In the genomic region with DNA sequence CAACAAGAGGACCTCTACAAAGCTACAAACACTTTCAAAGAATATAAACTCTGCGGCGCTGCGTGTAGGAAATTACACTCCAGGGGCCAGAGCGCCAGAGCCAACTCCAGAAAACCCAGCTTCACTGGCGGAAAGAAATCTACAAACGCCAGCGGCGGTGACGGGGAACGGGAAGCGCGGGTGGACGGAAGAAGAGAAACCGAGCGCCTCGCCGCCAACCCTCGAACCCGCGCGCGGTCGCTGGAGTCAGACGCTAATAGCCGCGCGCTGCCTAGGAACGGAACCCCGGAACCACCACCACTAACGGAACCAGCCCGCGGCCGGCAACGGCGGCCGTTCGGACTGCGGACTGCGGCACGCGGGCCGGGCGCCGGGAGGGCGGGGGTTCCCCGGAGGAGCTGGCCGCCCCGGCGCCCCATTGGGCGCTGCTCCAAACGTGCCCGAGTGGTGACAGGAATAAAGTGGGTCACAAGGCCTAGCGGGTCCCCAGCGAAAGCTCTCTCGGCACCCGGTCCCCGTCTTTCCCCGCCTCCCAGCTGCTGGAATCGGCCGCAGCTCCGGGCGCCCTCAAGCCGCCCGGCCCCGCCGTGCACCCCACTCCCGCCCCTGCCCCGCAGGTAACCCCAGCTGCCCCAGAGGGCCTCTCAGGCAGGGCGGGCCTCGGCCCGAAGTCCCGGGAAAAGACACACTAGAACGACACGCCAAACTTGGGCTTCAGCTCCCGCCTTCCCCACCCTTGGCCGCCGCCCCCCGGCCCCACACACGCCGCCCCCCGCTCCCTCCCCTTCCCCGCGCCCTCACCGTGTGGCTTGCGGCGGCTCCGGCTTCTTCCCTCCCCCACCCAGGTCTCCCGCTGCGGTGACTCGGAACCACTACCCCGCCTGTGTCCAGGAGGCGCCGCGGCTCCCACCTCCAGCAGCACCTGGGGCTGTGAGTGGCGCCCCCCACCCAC, we compare ENCODE assay signal across 8 cellular contexts. TPM values are rescaled to one million over a fixed set of nuclear protein-coding genes. Genes with fewer than 3 reads are reported as not detected.
DNase-seq lines count a peak whose midpoint lies in the region; ATAC-seq and TF ChIP-seq lines count a peak whose summit lies in the region.

No MANE protein-coding gene starts in this region.

- TF ChIP-seq CTCF in AG10803 (conservative IDR thresholded peaks at IDR 0.05; ENCODE audit: low read length) (no peak), coronary artery (IDR thresholded peaks at IDR 0.05) (no peak)

- peak; percentile 55 for ATAC-seq in GM19035 (IDR thresholded peaks at IDR 0.05; ENCODE audit: unreplicated experiment)
- ATAC-seq in HG03342 (IDR thresholded peaks at IDR 0.05; ENCODE audit: unreplicated experiment) = peak; percentile 46
- peak; percentile 80 for ATAC-seq in left lobe of liver

- peak overlapping the region; percentile 98 to 99 for H3K27ac ChIP-seq in coronary artery

- peak overlapping the region; percentile 85 for H3K4me3 ChIP-seq in AG10803 (ENCODE audit: low read length)
- H3K4me3 ChIP-seq in coronary artery = peak overlapping the region; percentile 90

- DNase-seq in AG10803 (ENCODE audit: low read depth) = peak; percentile 65
- DNase-seq in NCI-H460 (ENCODE audit: extremely low read depth, low read depth) = peak; percentile 30
- DNase-seq in activated CD4-positive, alpha-beta T cell treated with anti-CD3 and anti-CD28 coated beads for 48 hours = peak; percentile 73
- DNase-seq in coronary artery (ENCODE audit: low spot score) = peak; percentile 83
- peak; percentile 89 for DNase-seq in left lobe of liver (ENCODE audit: low spot score)
- DNase-seq in stimulated activated CD4-positive, alpha-beta T cell treated with anti-CD3 and anti-CD28 coated beads, Interleukin-2, amount 100 ng/mL, for 4 hours (ENCODE audit: low read depth) = peak; percentile 35

RNA-seq across cellular contexts. Expression of a gene that starts 0.8 kb away (rescaled TPM):
- 18.8 and 21.7 TPM in 2 replicates for total RNA-seq in NCI-H460 (2014; rRNA removed; shearing (Covaris generic))
- 12.5 and 15.7 TPM in 2 replicates for polyA plus RNA-seq in NCI-H460 (2014; cell fraction: nucleus; rRNA removed)
- total RNA-seq in left lobe of liver = 14.4 TPM

RNA-seq across cellular contexts. Expression of a gene that starts 46.1 kb away (rescaled TPM):
- not detected in 2 replicates for total RNA-seq in NCI-H460 (2014; rRNA removed; shearing (Covaris generic))
- not detected in 2 replicates for polyA plus RNA-seq in NCI-H460 (2014; cell fraction: nucleus; rRNA removed)
- not detected for total RNA-seq in left lobe of liver

Comparison
In these comparisons a context has a peak if more than half of its experiments do, and no peak if none do; other contexts are left out.
1. Peak in every context shown above with its lines: DNase-seq, ATAC-seq, H3K4me3 ChIP-seq and H3K27ac ChIP-seq.
2. DNase-seq: peak in every context shown above with its lines; median percentile 89 in left lobe of liver; 83 in coronary artery; 73 in activated CD4-positive, alpha-beta T cell treated with anti-CD3 and anti-CD28 coated beads for 48 hours; 65 in AG10803; 35 in stimulated activated CD4-positive, alpha-beta T cell treated with anti-CD3 and anti-CD28 coated beads, Interleukin-2, amount 100 ng/mL, for 4 hours; 30 in NCI-H460.